ENCODE assay signal across 10 cellular contexts in the genomic region with DNA sequence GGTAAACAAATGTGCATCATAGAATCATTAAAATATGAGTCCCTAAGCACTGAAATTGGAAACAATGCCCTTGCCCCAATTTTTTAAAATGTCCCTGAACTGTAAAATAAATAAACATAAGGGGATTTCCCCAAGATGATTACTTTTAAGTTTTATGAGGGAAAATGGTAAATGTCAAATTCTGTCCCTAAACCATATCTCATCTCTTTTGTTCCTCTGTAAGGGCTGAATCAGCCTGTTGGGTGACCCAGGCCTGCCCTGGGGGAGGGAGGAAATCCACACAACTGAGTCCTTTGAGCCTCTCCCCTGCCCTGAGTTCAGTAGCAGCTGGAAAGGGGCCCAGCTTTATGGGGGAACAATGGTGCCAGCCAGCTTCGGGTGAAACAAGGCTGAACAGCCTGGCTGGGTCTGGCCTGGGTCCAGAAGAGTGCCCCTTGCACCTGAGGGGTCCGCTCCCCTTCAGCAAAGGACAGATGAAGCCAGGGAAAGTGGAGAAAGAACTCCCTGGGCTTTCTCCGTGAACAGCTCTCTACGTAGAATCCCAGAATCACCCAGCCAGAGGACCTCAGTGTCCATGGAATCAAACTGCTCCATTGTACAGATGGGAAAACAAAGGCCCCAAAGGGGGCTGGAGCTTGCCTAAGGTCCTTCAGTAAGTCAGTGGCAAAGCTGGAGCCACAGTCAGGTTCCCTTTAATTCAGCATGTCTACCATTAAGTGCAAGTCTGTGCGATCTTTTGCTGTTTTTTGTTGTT. TPM values are rescaled to one million over a fixed set of nuclear protein-coding genes. Genes with fewer than 3 reads are reported as not detected.
DNase-seq lines count a peak whose midpoint lies in the region; ATAC-seq, FAIRE-seq and TF ChIP-seq lines count a peak whose summit lies in the region.
"Had no signal": no experiment of that assay in that cellular context is flagged by ENCODE, and none has a peak within 500 bp of the region (broad histone marks: within the 10 kb centered on the region; RNA-seq: fewer than 3 reads in every experiment).

No MANE protein-coding gene starts in this region.

- H3K9me3 ChIP-seq in astrocyte (ENCODE audit: insufficient read depth, low read depth, low read length) = no peaks in the 10 kb centered on the region

- DNase-seq in HTR-8/SVneo (ENCODE audit: insufficient read length, low spot score) (peak; percentile 45), astrocyte (ENCODE audit: low read depth) (no peak), inferior parietal cortex (ENCODE audit: extremely low spot score) (peak; percentile 92), ACHN (no peak), NCI-H128 (lab: John Stamatoyannopoulos, UW; ENCODE audit: unreplicated experiment) (no peak)
- DNase-seq in stimulated activated effector memory CD8-positive, alpha-beta T cell treated with anti-CD3 and anti-CD28 coated beads, Interleukin-12 subunit alpha, Interleukin-12 subunit beta, amount 100 ng/mL, for 72 hours (ENCODE audit: low spot score in 2 of 2) = no peak
- DNase-seq: COR-L47, SHP77 treated with DMSO at 0.1 percent for 48 hours had no signal

- no peak overlapping the region for H3K4me3 Mint-ChIP-seq in astrocyte (ENCODE audit: unreplicated experiment)
- H3K4me3 Mint-ChIP-seq in stimulated activated effector memory CD8-positive, alpha-beta T cell treated with anti-CD3 and anti-CD28 coated beads, Interleukin-12 subunit alpha, Interleukin-12 subunit beta, amount 100 ng/mL, for 72 hours = no peak overlapping the region
- H3K4me3 Mint-ChIP-seq: activated T-helper 1 cell treated with anti-CD3 and anti-CD28 coated beads, Interleukin-12 subunit alpha, Interleukin-12 subunit beta, Interleukin-2, Interleukin-4 antibody, amounts not matched to agents 30 ng/mL and 10 ng/mL and 1 ng/mL, durations not matched to agents 14 hours and 24 hours and 36 hours had no signal

- H3K36me3 Mint-ChIP-seq in astrocyte (ENCODE audit: low read depth, unreplicated experiment) = no peaks in the 10 kb centered on the region
- no peaks in the 10 kb centered on the region for H3K36me3 Mint-ChIP-seq in stimulated activated effector memory CD8-positive, alpha-beta T cell treated with anti-CD3 and anti-CD28 coated beads, Interleukin-12 subunit alpha, Interleukin-12 subunit beta, amount 100 ng/mL, for 72 hours

- FAIRE-seq in HTR-8/SVneo (lab: Jason Lieb, UNC) (no peak), astrocyte (lab: Jason Lieb, UNC) (no peak)

- no peaks in the 10 kb centered on the region for H3K9me3 Mint-ChIP-seq in astrocyte (ENCODE audit: unreplicated experiment)
- no peaks in the 10 kb centered on the region for H3K9me3 Mint-ChIP-seq in stimulated activated effector memory CD8-positive, alpha-beta T cell treated with anti-CD3 and anti-CD28 coated beads, Interleukin-12 subunit alpha, Interleukin-12 subunit beta, amount 100 ng/mL, for 72 hours
- H3K9me3 Mint-ChIP-seq: activated T-helper 1 cell treated with anti-CD3 and anti-CD28 coated beads, Interleukin-12 subunit alpha, Interleukin-12 subunit beta, Interleukin-2, Interleukin-4 antibody, amounts not matched to agents 30 ng/mL and 10 ng/mL and 1 ng/mL, durations not matched to agents 14 hours and 24 hours and 36 hours had no signal

- H3K4me1 Mint-ChIP-seq in astrocyte (ENCODE audit: low read depth, unreplicated experiment) = peaks cover 7% of the 10 kb centered on the region
- H3K4me1 Mint-ChIP-seq in stimulated activated effector memory CD8-positive, alpha-beta T cell treated with anti-CD3 and anti-CD28 coated beads, Interleukin-12 subunit alpha, Interleukin-12 subunit beta, amount 100 ng/mL, for 72 hours = peaks cover 19% of the 10 kb centered on the region

- no peak overlapping the region for H3K4me3 ChIP-seq in astrocyte (ENCODE audit: insufficient read depth, low read depth, low read length)

- no peaks in the 10 kb centered on the region for H4K20me1 ChIP-seq in astrocyte (ENCODE audit: insufficient read depth, low read length)

- no peak for TF ChIP-seq CTCF in astrocyte (IDR thresholded peaks at IDR 0.05; ENCODE audit: insufficient read depth, low read depth, low read length)

- no peak overlapping the region for H3K9ac ChIP-seq in astrocyte (ENCODE audit: low read length)

- no peak overlapping the region for H3K27ac ChIP-seq in astrocyte (ENCODE audit: low read depth, low read length)

- no peak for ATAC-seq in stimulated activated effector memory CD8-positive, alpha-beta T cell treated with anti-CD3 and anti-CD28 coated beads, Interleukin-12 subunit alpha, Interleukin-12 subunit beta, amount 100 ng/mL, for 72 hours
- ATAC-seq in GM21737 (IDR thresholded peaks at IDR 0.05; ENCODE audit: unreplicated experiment) = no peak

- peak overlapping the region; percentile 81 for H3K27ac Mint-ChIP-seq in astrocyte (ENCODE audit: unreplicated experiment)
- peak overlapping the region; percentile 63 for H3K27ac Mint-ChIP-seq in stimulated activated effector memory CD8-positive, alpha-beta T cell treated with anti-CD3 and anti-CD28 coated beads, Interleukin-12 subunit alpha, Interleukin-12 subunit beta, amount 100 ng/mL, for 72 hours
- H3K27ac Mint-ChIP-seq: activated T-helper 1 cell treated with anti-CD3 and anti-CD28 coated beads, Interleukin-12 subunit alpha, Interleukin-12 subunit beta, Interleukin-2, Interleukin-4 antibody, amounts not matched to agents 30 ng/mL and 10 ng/mL and 1 ng/mL, durations not matched to agents 14 hours and 24 hours and 36 hours had no signal

- H3K27me3 Mint-ChIP-seq in astrocyte (ENCODE audit: low read depth, unreplicated experiment) = no peaks in the 10 kb centered on the region

- H3K79me2 ChIP-seq in astrocyte (ENCODE audit: insufficient read depth, low read length) = no peaks in the 10 kb centered on the region

- H3K4me2 ChIP-seq in astrocyte (ENCODE audit: low read length) = no peak overlapping the region

- peaks cover 9% of the 10 kb centered on the region for H3K4me1 ChIP-seq in astrocyte (ENCODE audit: insufficient read depth, low read length)

- H3K36me3 ChIP-seq in astrocyte (ENCODE audit: insufficient read depth, low read length) = no peaks in the 10 kb centered on the region

- peak overlapping the region; percentile 1 for H2AFZ ChIP-seq in astrocyte (ENCODE audit: low read depth, low read length)

- in situ Hi-C loops in ACHN (cut with HindIII; ENCODE audit: low pct_ligation_motif_present, low pct_unique_long_range_greater_than_20kb, low sequenced_read_pairs) = no loop called here

- H3K27me3 ChIP-seq in astrocyte (ENCODE audit: insufficient read depth, low read length) = no peaks in the 10 kb centered on the region

RNA-seq across cellular contexts. Expression of a gene that starts 28.2 kb away (rescaled TPM):
- total RNA-seq in astrocyte = 73.6 and 79.0 TPM in 2 replicates

RNA-seq across cellular contexts. Expression of a gene that starts 31.7 kb away (rescaled TPM):
- total RNA-seq in astrocyte = 172 and 203 TPM in 2 replicates

Comparison
In these comparisons a context has a peak if more than half of its experiments do, and no peak if none do; other contexts are left out.
1. DNase-seq: peak in HTR-8/SVneo (single experiment) and inferior parietal cortex (single experiment); none in astrocyte (single experiment), stimulated activated effector memory CD8-positive, alpha-beta T cell treated with anti-CD3 and anti-CD28 coated beads, Interleukin-12 subunit alpha, Interleukin-12 subunit beta, amount 100 ng/mL, for 72 hours (0 of 2), ACHN (single experiment) and NCI-H128 (single experiment).